ENCODE assay signal across 17 cellular contexts in genomic region chr17:29237476-29238132, GRCh38. TPM values are rescaled to one million over a fixed set of nuclear protein-coding genes. Genes with fewer than 3 reads are reported as not detected.
DNase-seq lines count a peak whose midpoint lies in the region; ATAC-seq and TF ChIP-seq lines count a peak whose summit lies in the region.
"Had no signal": no experiment of that assay in that cellular context is flagged by ENCODE, and none has a peak within 500 bp of the region (broad histone marks: within the 10 kb centered on the region; RNA-seq: fewer than 3 reads in every experiment).

No MANE protein-coding gene starts in this region.

- H3K4me3 ChIP-seq in fibroblast of pulmonary artery (replicated peaks; ENCODE audit: low read depth, low read length) (no peak overlapping the region), suprapubic skin (no peak overlapping the region), upper lobe of right lung (no peak overlapping the region)
- H3K4me3 ChIP-seq: mucosa of descending colon had no signal

- CTCF ChIA-PET in RWPE1 (lab: Yijun Ruan, JAX), result interaction anchor here (1.2 kb wide), 1 partner anchor 18 kb away, joined by 8 read pairs; no protein-coding TSS in a partner anchor

- DNase-seq in DMS53 (lab: John Stamatoyannopoulos, UW), result peak; percentile 9
- no peak for DNase-seq in DMS53 treated with DMSO at 0.1 percent for 48 hours (lab: John Stamatoyannopoulos, UW; ENCODE audit: unreplicated experiment)
- DNase-seq in RWPE1 (ENCODE audit: low spot score), result no peak
- peak; percentile 84 for DNase-seq in fibroblast of pulmonary artery (ENCODE audit: low read depth)
- DNase-seq in suprapubic skin (ENCODE audit: low spot score in 2 of 2), result no peak
- no peak for DNase-seq in germinal center (ENCODE audit: low spot score)
- DNase-seq in GOT3 (lab: John Stamatoyannopoulos, UW), result no peak
- DNase-seq in upper lobe of right lung, result no peak
- DNase-seq: activated naive CD8-positive, alpha-beta T cell treated with anti-CD3 and anti-CD28 coated beads for 36 hours; H7; hypothalamus; mucosa of descending colon; NCI-H2029 treated with DMSO at 0.1 percent for 48 hours; stimulated activated CD4-positive, alpha-beta T cell treated with anti-CD3 and anti-CD28 coated beads, Interleukin-2, amount 100 ng/mL, for 48 hours; stimulated activated naive CD8-positive, alpha-beta T cell treated with anti-CD3 and anti-CD28 coated beads, Interleukin-15, amount 100 ng/mL, for 72 hours had no signal

- TF ChIP-seq CTCF in RWPE1 (conservative IDR thresholded peaks at IDR 0.05; ENCODE audit: low read depth) (no peak), fibroblast of pulmonary artery (IDR thresholded peaks at IDR 0.05; ENCODE audit: low read length, missing control alignments) (no peak), suprapubic skin (IDR thresholded peaks at IDR 0.05) (no peak), upper lobe of right lung (IDR thresholded peaks at IDR 0.05) (no peak)

- TF ChIP-seq EP300 in suprapubic skin (IDR thresholded peaks at IDR 0.05), result no peak

- H3K4me1 ChIP-seq in suprapubic skin (peaks cover 24% of the 10 kb centered on the region), upper lobe of right lung (peaks cover 8% of the 10 kb centered on the region)

- POLR2A ChIA-PET in RWPE1 (lab: Yijun Ruan, JAX; ENCODE audit: low non-redundant PET), result no interaction called here

- H3K27me3 ChIP-seq in suprapubic skin (no peaks in the 10 kb centered on the region), upper lobe of right lung (no peaks in the 10 kb centered on the region)

- intact Hi-C loops in upper lobe of right lung (cut with DNase I), result no loop called here

- no peak for ATAC-seq in upper lobe of right lung
- ATAC-seq: mucosa of descending colon; stimulated activated naive CD8-positive, alpha-beta T cell treated with anti-CD3 and anti-CD28 coated beads, Interleukin-15, amount 100 ng/mL, for 72 hours had no signal

- TF ChIP-seq POLR2A in suprapubic skin (IDR thresholded peaks at IDR 0.05), result no peak

- 87% methylated on average over 3 of the region's 3 CpGs for WGBS in suprapubic skin

- H3K36me3 ChIP-seq in suprapubic skin, result no peaks in the 10 kb centered on the region
- H3K36me3 ChIP-seq in upper lobe of right lung, result no peaks in the 10 kb centered on the region

- H3K9me3 ChIP-seq in suprapubic skin (no peaks in the 10 kb centered on the region), upper lobe of right lung (no peaks in the 10 kb centered on the region)
- H3K9me3 ChIP-seq: mucosa of descending colon had no signal

- H3K27ac ChIP-seq in RWPE1 (peak overlapping the region; percentile 73), suprapubic skin (peak overlapping the region; percentile 24), upper lobe of right lung (no peak overlapping the region)
- H3K27ac ChIP-seq: 22Rv1 had no signal

RNA-seq across cellular contexts. Expression of gene CRYBA1, which starts 9.1 kb away (rescaled TPM):
- total RNA-seq in suprapubic skin, result not detected
- not detected for total RNA-seq in upper lobe of right lung
- total RNA-seq: activated naive CD8-positive, alpha-beta T cell treated with anti-CD3 and anti-CD28 coated beads for 36 hours; H7; mucosa of descending colon; pulmonary artery endothelial cell had no signal

RNA-seq across cellular contexts. Expression of gene NUFIP2, which starts 56.3 kb away (rescaled TPM):
- 10 to 100 TPM; 31.0 to 36.4 (median 35.6) TPM for total RNA-seq in suprapubic skin
- total RNA-seq in upper lobe of right lung, result 51.5 TPM

RNA-seq across cellular contexts. Expression of gene MYO18A, which starts 57.4 kb away (rescaled TPM):
- 100 to 1,000 TPM in 2 of 4 donors, 10 to 100 TPM in 2; 87.6 to 253 (median 106) TPM for total RNA-seq in suprapubic skin
- 51.0 TPM for total RNA-seq in upper lobe of right lung

Comparison
In these comparisons a context has a peak if more than half of its experiments do, and no peak if none do; other contexts are left out.
1. DNase-seq: peak in DMS53 (single experiment) and fibroblast of pulmonary artery (single experiment); none in DMS53 treated with DMSO at 0.1 percent for 48 hours (single experiment), RWPE1 (single experiment), suprapubic skin (0 of 2), germinal center (single experiment), GOT3 (single experiment) and upper lobe of right lung (single experiment).